21 cellular contexts compared by ENCODE assay signal in genomic region chr12:109219938-109220337, GRCh38.
DNase-seq lines count a peak whose midpoint lies in the region; ATAC-seq and TF ChIP-seq lines count a peak whose summit lies in the region.
"Had no signal": no experiment of that assay in that cellular context is flagged by ENCODE, and none has a peak within 500 bp of the region (broad histone marks: within the 10 kb centered on the region; RNA-seq: fewer than 3 reads in every experiment).

No MANE protein-coding gene starts in this region.

- TF ChIP-seq CTCF in GM10248 (IDR thresholded peaks at IDR 0.05; ENCODE audit: control extremely low read depth, extremely low read depth, low read depth, missing control alignments) = no peak

- H3K36me3 ChIP-seq in adipocyte (ENCODE audit: control insufficient read depth, insufficient read depth, low read length, severe bottlenecking) = peaks cover 97% of the 10 kb centered on the region
- H3K36me3 ChIP-seq in effector memory CD4-positive, alpha-beta T cell (ENCODE audit: control insufficient read depth, insufficient read depth, low read length) = no peaks in the 10 kb centered on the region
- H3K36me3 ChIP-seq: BLaER1 treated with 17β-estradiol and CSF1 and Interleukin-3, amounts not matched to agents 10 nM and 100 nM had no signal

- H3K27ac ChIP-seq in effector memory CD4-positive, alpha-beta T cell (ENCODE audit: insufficient read depth, low read length, poor library complexity, severe bottlenecking) = no peak overlapping the region
- H3K27ac ChIP-seq: 22Rv1; A549; BLaER1 treated with 17β-estradiol and CSF1 and Interleukin-3, amounts not matched to agents 10 nM and 100 nM; C4-2B had no signal

- H3K4me3 ChIP-seq in adipocyte (ENCODE audit: low read length) = no peak overlapping the region
- H3K4me3 ChIP-seq in effector memory CD4-positive, alpha-beta T cell (ENCODE audit: insufficient read depth, low read depth, low read length, poor library complexity, severe bottlenecking) = no peak overlapping the region
- H3K4me3 ChIP-seq: A549; BLaER1 treated with 17β-estradiol and CSF1 and Interleukin-3, amounts not matched to agents 10 nM and 100 nM had no signal

- DNase-seq in adipocyte (ENCODE audit: low read depth) (peak; percentile 9), fibroblast of gingiva (ENCODE audit: low read depth) (peak; percentile 12), sciatic nerve (ENCODE audit: low spot score) (no peak), NCI-H1417 (lab: John Stamatoyannopoulos, UW) (no peak), GM10248 (ENCODE audit: extremely low spot score) (no peak)
- DNase-seq in effector memory CD4-positive, alpha-beta T cell = no peak
- DNase-seq: AML-193; Caco-2; Calu3; CD4-positive, alpha-beta T cell; CD8-positive, alpha-beta T cell; DMS153; DMS53; DMS79; DND-41; EL; GDM1 had no signal

- CTCF ChIA-PET in GM10248 (lab: Yijun Ruan, JAX) = interaction anchor here (1.3 kb wide), 1 partner anchor 44 kb away, joined by 3 read pairs; no protein-coding TSS in a partner anchor

- H3K9me3 ChIP-seq in adipocyte (ENCODE audit: control insufficient read depth, low read length) = no peaks in the 10 kb centered on the region
- H3K9me3 ChIP-seq in effector memory CD4-positive, alpha-beta T cell (ENCODE audit: control insufficient read depth, low read length) = no peaks in the 10 kb centered on the region
- H3K9me3 ChIP-seq: A549; BLaER1 treated with 17β-estradiol and CSF1 and Interleukin-3, amounts not matched to agents 10 nM and 100 nM; Caco-2 had no signal

- H3K27me3 ChIP-seq in adipocyte (replicated peaks; ENCODE audit: control insufficient read depth, insufficient read depth, low read length) = no peaks in the 10 kb centered on the region
- no peaks in the 10 kb centered on the region for H3K27me3 ChIP-seq in effector memory CD4-positive, alpha-beta T cell (replicated peaks; ENCODE audit: control insufficient read depth, insufficient read depth, low read length, poor library complexity, severe bottlenecking)
- H3K27me3 ChIP-seq: BLaER1 treated with 17β-estradiol and CSF1 and Interleukin-3, amounts not matched to agents 10 nM and 100 nM had no signal

- H3K9ac ChIP-seq in adipocyte (ENCODE audit: low read length) = no peak overlapping the region
- H3K9ac ChIP-seq: BLaER1 treated with 17β-estradiol and CSF1 and Interleukin-3, amounts not matched to agents 10 nM and 100 nM had no signal

- ATAC-seq in sciatic nerve = peak; percentile 83
- ATAC-seq: A549; CD8-positive, alpha-beta T cell had no signal

- POLR2A ChIA-PET in GM10248 (lab: Yijun Ruan, JAX) = no interaction called here

- H3K4me1 ChIP-seq in adipocyte (ENCODE audit: control insufficient read depth, insufficient read depth, low read length) = peaks cover 12% of the 10 kb centered on the region
- H3K4me1 ChIP-seq in effector memory CD4-positive, alpha-beta T cell (ENCODE audit: control insufficient read depth, insufficient read depth, low read length, poor library complexity, severe bottlenecking) = no peaks in the 10 kb centered on the region
- H3K4me1 ChIP-seq: A549; BLaER1 treated with 17β-estradiol and CSF1 and Interleukin-3, amounts not matched to agents 10 nM and 100 nM; Caco-2 had no signal

- intact Hi-C loops in sciatic nerve (cut with DNase I) = no loop called here

Comparison
In these comparisons a context has a peak if more than half of its experiments do, and no peak if none do; other contexts are left out.
1. DNase-seq: peak in adipocyte (single experiment) and fibroblast of gingiva (single experiment); none in sciatic nerve (single experiment), NCI-H1417 (0 of 3), effector memory CD4-positive, alpha-beta T cell (0 of 3) and GM10248 (single experiment).